In the genomic region with DNA sequence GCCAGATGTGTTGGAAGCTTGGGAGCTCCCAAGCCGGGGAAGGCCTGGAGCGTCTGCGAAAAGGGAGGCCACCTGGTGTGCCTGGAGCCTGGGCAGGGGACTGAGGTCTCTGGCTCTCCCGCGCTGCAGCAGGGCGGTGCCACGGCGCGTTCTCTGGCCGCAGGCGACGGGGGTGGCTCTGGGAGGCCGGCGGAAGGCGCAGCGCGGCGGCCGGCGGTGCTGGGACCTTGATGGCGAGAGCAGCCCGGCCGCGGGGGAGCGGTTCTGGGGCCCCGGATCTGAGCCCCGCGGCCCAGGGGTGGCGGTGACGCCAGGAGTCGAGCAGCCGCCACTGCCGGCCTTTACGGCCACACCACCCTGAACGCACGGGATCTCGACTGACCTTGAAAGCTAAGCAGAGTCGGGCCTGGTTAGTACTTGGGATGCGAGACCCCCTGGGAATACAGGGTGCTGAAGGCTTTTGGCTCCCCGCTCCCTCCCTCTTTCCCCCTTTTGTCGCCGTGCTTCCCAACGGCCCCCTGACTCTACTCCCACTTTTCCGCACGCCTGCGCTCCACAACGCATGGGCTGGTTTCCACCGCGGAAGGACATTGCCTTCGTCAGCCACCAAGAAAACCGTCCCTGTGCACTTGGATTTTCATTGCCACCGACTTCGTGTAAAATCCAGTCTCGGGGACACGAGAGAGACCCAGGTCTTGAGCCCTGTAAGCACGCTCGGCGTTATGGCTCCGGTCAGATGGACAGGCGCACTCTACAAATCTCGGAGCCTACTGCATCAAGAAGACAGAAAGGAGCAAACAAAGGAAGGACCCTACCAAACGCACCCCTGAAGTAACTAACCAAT, we compare ENCODE assay signal across 17 cellular contexts. TPM values are rescaled to one million over a fixed set of nuclear protein-coding genes. Genes with fewer than 3 reads are reported as not detected.
DNase-seq lines count a peak whose midpoint lies in the region; TF ChIP-seq lines count a peak whose summit lies in the region.
"Had no signal": no experiment of that assay in that cellular context is flagged by ENCODE, and none has a peak within 500 bp of the region (broad histone marks: within the 10 kb centered on the region; RNA-seq: fewer than 3 reads in every experiment).

No MANE protein-coding gene starts in this region.

- peaks cover 32 to 58% (median 41%) of the 10 kb centered on the region in 3 donors for H3K4me1 Mint-ChIP-seq in CD8-positive, alpha-beta memory T cell
- peaks cover 16% of the 10 kb centered on the region for H3K4me1 Mint-ChIP-seq in activated T-helper 1 cell treated with anti-CD3 and anti-CD28 coated beads, Interleukin-12 subunit alpha, Interleukin-12 subunit beta, Interleukin-2, Interleukin-4 antibody, amounts not matched to agents 30 ng/mL and 10 ng/mL and 1 ng/mL, durations not matched to agents 14 hours and 24 hours and 36 hours (ENCODE audit: low read depth)

- peak overlapping the region in 4 of 7 donors; percentile 28 to 76 (median 38) for H3K4me3 Mint-ChIP-seq in CD8-positive, alpha-beta memory T cell
- no peak overlapping the region for H3K4me3 Mint-ChIP-seq in activated T-helper 1 cell treated with anti-CD3 and anti-CD28 coated beads, Interleukin-12 subunit alpha, Interleukin-12 subunit beta, Interleukin-2, Interleukin-4 antibody, amounts not matched to agents 30 ng/mL and 10 ng/mL and 1 ng/mL, durations not matched to agents 14 hours and 24 hours and 36 hours

- CTCF ChIA-PET in CD8-positive, alpha-beta memory T cell (lab: Charles Lee) = no interaction called here
- CTCF ChIA-PET in RWPE1 (lab: Yijun Ruan, JAX) = no interaction called here

- no peak for TF ChIP-seq CTCF in RWPE1 (conservative IDR thresholded peaks at IDR 0.05; ENCODE audit: low read depth)

- peaks cover 59 to 72% of the 10 kb centered on the region in 2 donors for H3K27me3 Mint-ChIP-seq in CD8-positive, alpha-beta memory T cell
- peaks cover 77% of the 10 kb centered on the region for H3K27me3 Mint-ChIP-seq in activated T-helper 1 cell treated with anti-CD3 and anti-CD28 coated beads, Interleukin-12 subunit alpha, Interleukin-12 subunit beta, Interleukin-2, Interleukin-4 antibody, amounts not matched to agents 30 ng/mL and 10 ng/mL and 1 ng/mL, durations not matched to agents 14 hours and 24 hours and 36 hours (ENCODE audit: insufficient read depth)

- H3K27me3 ChIP-seq in CD8-positive, alpha-beta memory T cell (ENCODE audit: insufficient read depth, low read length, poor library complexity, severe bottlenecking) = peaks cover 25% of the 10 kb centered on the region

- intact Hi-C loops in activated T-helper 1 cell treated with anti-CD3 and anti-CD28 coated beads, Interleukin-12 subunit alpha, Interleukin-12 subunit beta, Interleukin-2, Interleukin-4 antibody, amounts not matched to agents 30 ng/mL and 10 ng/mL and 1 ng/mL, durations not matched to agents 14 hours and 24 hours and 36 hours (cut with micrococcal nuclease) = no loop called here

- no peaks in the 10 kb centered on the region for H3K36me3 ChIP-seq in CD8-positive, alpha-beta memory T cell (ENCODE audit: insufficient read depth, low read length)

- DNase-seq in 8988T = peak; percentile 29
- DNase-seq in CD8-positive, alpha-beta memory T cell = no peak
- DNase-seq in activated T-helper 1 cell treated with anti-CD3 and anti-CD28 coated beads, Interleukin-12 subunit alpha, Interleukin-12 subunit beta, Interleukin-2, Interleukin-4 antibody, amounts not matched to agents 30 ng/mL and 10 ng/mL and 1 ng/mL, durations not matched to agents 14 hours and 24 hours and 36 hours (ENCODE audit: low spot score) = no peak
- DNase-seq in left kidney (ENCODE audit: low read depth, low spot score) = peak; percentile 42
- DNase-seq in NOMO-1 treated with DMSO at 0.1 percent for 48 hours (lab: John Stamatoyannopoulos, UW; ENCODE audit: unreplicated experiment) = no peak
- no peak for DNase-seq in RWPE1 (ENCODE audit: low spot score)
- no peak for DNase-seq in NCI-H1105 treated with DMSO at 0.1 percent for 48 hours (lab: John Stamatoyannopoulos, UW)
- DNase-seq: dermis blood vessel endothelial cell; Kasumi-1; NCI-H187 treated with DMSO at 0.1 percent for 48 hours; NCI-H526 treated with DMSO at 0.1 percent for 48 hours; stimulated activated CD4-positive, alpha-beta T cell treated with anti-CD3 and anti-CD28 coated beads, Interleukin-4, amount 100 ng/mL, for 4 hours; stimulated activated naive CD4-positive, alpha-beta T cell had no signal

- H3K4me3 ChIP-seq in CD8-positive, alpha-beta memory T cell (ENCODE audit: low read length) = no peak overlapping the region

- peak overlapping the region in 3 of 8 donors; percentile 10 to 74 (median 41) for H3K27ac Mint-ChIP-seq in CD8-positive, alpha-beta memory T cell
- H3K27ac Mint-ChIP-seq in activated T-helper 1 cell treated with anti-CD3 and anti-CD28 coated beads, Interleukin-12 subunit alpha, Interleukin-12 subunit beta, Interleukin-2, Interleukin-4 antibody, amounts not matched to agents 30 ng/mL and 10 ng/mL and 1 ng/mL, durations not matched to agents 14 hours and 24 hours and 36 hours = peak overlapping the region; percentile 53

- no peaks in the 10 kb centered on the region for H3K9me3 ChIP-seq in CD8-positive, alpha-beta memory T cell (ENCODE audit: low read length)

- POLR2A ChIA-PET in CD8-positive, alpha-beta memory T cell (lab: Charles Lee) = no interaction called here
- POLR2A ChIA-PET in RWPE1 (lab: Yijun Ruan, JAX; ENCODE audit: low non-redundant PET) = no interaction called here

- peaks cover 8% of the 10 kb centered on the region for H3K4me1 ChIP-seq in CD8-positive, alpha-beta memory T cell (ENCODE audit: insufficient read depth, low read length)

- H3K27ac ChIP-seq in CD8-positive, alpha-beta memory T cell (ENCODE audit: low read depth, low read length) = no peak overlapping the region
- H3K27ac ChIP-seq in RWPE1 = no peak overlapping the region
- H3K27ac ChIP-seq: C4-2B had no signal

- H3K9me3 Mint-ChIP-seq in CD8-positive, alpha-beta memory T cell = peaks cover 0 to 13% (median 7%) of the 10 kb centered on the region in 5 donors
- H3K9me3 Mint-ChIP-seq in activated T-helper 1 cell treated with anti-CD3 and anti-CD28 coated beads, Interleukin-12 subunit alpha, Interleukin-12 subunit beta, Interleukin-2, Interleukin-4 antibody, amounts not matched to agents 30 ng/mL and 10 ng/mL and 1 ng/mL, durations not matched to agents 14 hours and 24 hours and 36 hours = peaks cover 7% of the 10 kb centered on the region

- H3K36me3 Mint-ChIP-seq in CD8-positive, alpha-beta memory T cell = peaks cover 0 to 4% (median 0%) of the 10 kb centered on the region in 3 donors
- peaks cover 5% of the 10 kb centered on the region for H3K36me3 Mint-ChIP-seq in activated T-helper 1 cell treated with anti-CD3 and anti-CD28 coated beads, Interleukin-12 subunit alpha, Interleukin-12 subunit beta, Interleukin-2, Interleukin-4 antibody, amounts not matched to agents 30 ng/mL and 10 ng/mL and 1 ng/mL, durations not matched to agents 14 hours and 24 hours and 36 hours (ENCODE audit: low read depth)

RNA-seq across cellular contexts. Expression of a gene that starts 9.5 kb away (rescaled TPM):
- under 1 TPM; 0.40 to 0.59 TPM for total RNA-seq in CD8-positive, alpha-beta memory T cell
- not detected for polyA plus RNA-seq in CD8-positive, alpha-beta memory T cell
- not detected in 2 replicates for total RNA-seq in activated T-helper 1 cell treated with anti-CD3 and anti-CD28 coated beads, Interleukin-12 subunit alpha, Interleukin-12 subunit beta, Interleukin-2, Interleukin-4 antibody, amounts not matched to agents 30 ng/mL and 10 ng/mL and 1 ng/mL, durations not matched to agents 14 hours and 24 hours and 36 hours
- total RNA-seq: dermis blood vessel endothelial cell, mononuclear cell had no signal

RNA-seq across cellular contexts. Expression of a gene that starts 46.7 kb away (rescaled TPM):
- not detected for total RNA-seq in CD8-positive, alpha-beta memory T cell
- not detected for polyA plus RNA-seq in CD8-positive, alpha-beta memory T cell
- total RNA-seq in activated T-helper 1 cell treated with anti-CD3 and anti-CD28 coated beads, Interleukin-12 subunit alpha, Interleukin-12 subunit beta, Interleukin-2, Interleukin-4 antibody, amounts not matched to agents 30 ng/mL and 10 ng/mL and 1 ng/mL, durations not matched to agents 14 hours and 24 hours and 36 hours = not detected in 2 replicates
- total RNA-seq: dermis blood vessel endothelial cell, mononuclear cell, RPMI7951 had no signal
- polyA plus RNA-seq: adipose tissue had no signal

Comparison
In these comparisons a context has a peak if more than half of its experiments do, and no peak if none do; other contexts are left out.
1. DNase-seq: peak in 8988T (single experiment) and left kidney (single experiment); none in CD8-positive, alpha-beta memory T cell (0 of 5), activated T-helper 1 cell treated with anti-CD3 and anti-CD28 coated beads, Interleukin-12 subunit alpha, Interleukin-12 subunit beta, Interleukin-2, Interleukin-4 antibody, amounts not matched to agents 30 ng/mL and 10 ng/mL and 1 ng/mL, durations not matched to agents 14 hours and 24 hours and 36 hours (single experiment), NOMO-1 treated with DMSO at 0.1 percent for 48 hours (single experiment), RWPE1 (single experiment) and NCI-H1105 treated with DMSO at 0.1 percent for 48 hours (single experiment).